Comparison of ENCODE assay signal across 22 cellular contexts in the genomic region with DNA sequence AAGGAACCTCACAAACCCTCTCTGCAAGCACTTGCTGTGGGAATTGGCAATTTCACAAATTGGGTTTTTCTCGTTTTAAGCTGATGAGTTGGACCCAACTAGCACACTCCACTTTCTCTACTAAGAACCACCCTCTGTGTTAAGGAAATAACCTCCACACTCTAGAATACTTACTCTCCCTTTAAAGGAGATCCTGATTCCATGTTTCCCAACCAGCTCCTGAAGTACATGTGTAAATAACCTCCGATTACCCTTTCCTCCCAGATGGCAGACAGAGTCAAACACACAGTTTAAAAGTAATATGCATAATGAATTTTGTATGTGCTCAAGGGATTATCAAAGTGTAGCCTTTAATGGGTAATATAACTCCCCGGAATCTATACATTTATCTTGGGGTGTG.
"Had no signal": no experiment of that assay in that cellular context is flagged by ENCODE, and none has a peak within 500 bp of the region (broad histone marks: within the 10 kb centered on the region; RNA-seq: fewer than 3 reads in every experiment).

No MANE protein-coding gene starts in this region.

- H3K4me3 Mint-ChIP-seq: immature natural killer cell; naive thymus-derived CD8-positive, alpha-beta T cell; nephron progenitor cell had no signal

- H3K9me3 Mint-ChIP-seq: nephron progenitor cell had no signal

- H3K4me1 Mint-ChIP-seq: immature natural killer cell had no signal

- DNase-seq: cortex of kidney; dorsolateral prefrontal cortex; effector CD4-positive, alpha-beta T cell; hypothalamus; immature natural killer cell; islet precursor cell; kidney glomerular epithelial cell; naive thymus-derived CD8-positive, alpha-beta T cell; nephron progenitor cell; nucleus accumbens; stimulated activated CD4-positive, alpha-beta T cell treated with anti-CD3 and anti-CD28 coated beads, Interleukin-12 subunit alpha, Interleukin-12 subunit beta, amount 100 ng/mL, for 4 hours; stimulated activated CD4-positive, alpha-beta T cell treated with anti-CD3 and anti-CD28 coated beads, Interleukin-1b, Interleukin-23, amount 100 ng/mL, for 48 hours; stimulated activated CD4-positive, alpha-beta T cell treated with anti-CD3 and anti-CD28 coated beads, Interleukin-4, amount 100 ng/mL, for 1 hour; stimulated activated CD8-positive, alpha-beta memory T cell treated with anti-CD3 and anti-CD28 coated beads, Interleukin-4, amount 100 ng/mL, for 48 hours; stimulated activated naive CD4-positive, alpha-beta T cell treated with Interleukin-2 at 50 U/mL for 16 hours; stomach; thyroid gland; trophoblast cell had no signal

- H3K36me3 Mint-ChIP-seq: immature natural killer cell; naive thymus-derived CD8-positive, alpha-beta T cell had no signal

- H3K27ac ChIP-seq: dorsolateral prefrontal cortex, prostate gland, right atrium auricular region, stomach, thyroid gland had no signal

- H3K36me3 ChIP-seq: prostate gland, right atrium auricular region, stomach, thyroid gland had no signal

- H3K4me3 ChIP-seq: dorsolateral prefrontal cortex, prostate gland, right atrium auricular region, smooth muscle cell, stomach, thyroid gland had no signal

- H3K9me3 ChIP-seq: prostate gland, right atrium auricular region, stomach, thyroid gland had no signal

- H3K4me1 ChIP-seq: prostate gland, right atrium auricular region, stomach, thyroid gland had no signal

- ATAC-seq: naive thymus-derived CD8-positive, alpha-beta T cell; sciatic nerve had no signal

- H3K27ac Mint-ChIP-seq: immature natural killer cell; naive thymus-derived CD8-positive, alpha-beta T cell; nephron progenitor cell had no signal

- H3K27me3 ChIP-seq: right atrium auricular region, stomach, thyroid gland had no signal
